Comparison of ENCODE assay signal across 8 cellular contexts in the genomic region with DNA sequence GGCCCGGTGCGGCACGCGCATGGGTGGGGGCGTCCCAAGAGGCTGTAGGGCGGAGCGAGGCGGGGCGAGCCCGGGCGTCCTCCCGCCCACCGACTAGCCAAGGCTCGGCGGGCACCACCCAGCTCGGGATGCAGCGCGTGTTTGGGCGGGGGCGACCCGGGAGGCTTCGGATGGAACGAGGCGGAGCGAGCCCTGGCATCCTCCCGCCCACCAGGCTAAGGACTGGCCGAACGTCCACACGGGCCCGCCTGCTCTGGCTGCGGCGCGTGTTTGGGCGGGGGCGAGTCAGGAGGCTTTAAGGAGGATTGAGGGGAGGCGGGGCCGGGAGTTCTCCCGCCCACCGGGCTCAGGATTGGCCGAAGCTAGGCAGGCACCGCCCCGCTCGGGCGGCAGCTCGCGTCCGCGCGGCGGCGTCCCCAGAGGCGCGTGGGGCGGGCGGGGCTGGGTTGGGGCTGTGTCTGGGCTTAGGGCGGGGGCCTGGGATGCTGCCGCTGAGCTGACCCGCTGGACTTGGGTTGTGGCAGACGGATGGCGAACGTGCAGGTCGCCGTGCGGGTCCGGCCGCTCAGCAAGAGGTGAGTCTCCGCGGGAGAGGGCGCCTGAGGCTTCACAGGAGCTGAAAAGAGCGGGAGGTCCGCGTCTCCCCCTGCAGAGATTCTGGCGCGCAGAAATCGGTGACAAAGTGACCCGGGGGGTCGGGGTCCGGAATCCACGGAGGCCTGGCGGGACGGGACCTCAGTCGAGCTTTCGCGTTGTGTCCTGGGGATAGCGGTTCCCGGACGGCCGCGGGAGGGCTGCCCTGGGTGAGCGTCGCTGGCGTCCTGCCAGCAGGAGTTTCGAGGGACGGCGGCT. TPM values are rescaled to one million over a fixed set of nuclear protein-coding genes. Genes with fewer than 3 reads are reported as not detected.
DNase-seq lines count a peak whose midpoint lies in the region; ATAC-seq and TF ChIP-seq lines count a peak whose summit lies in the region.

STARD9 (plus strand) TSS at position 419 of the 852 bp plus-strand sequence; CDS start at position 529, 110 bp downstream.

- peaks cover 0 to 11% of the 10 kb centered on the region in 2 donors for H3K36me3 Mint-ChIP-seq in activated naive CD4-positive, alpha-beta T cell treated with anti-CD3 and anti-CD28 coated beads, Interleukin-2, amount 50 U/mL, for 72 hours
- H3K36me3 Mint-ChIP-seq in glutamatergic neuron (ENCODE audit: unreplicated experiment): no peaks in the 10 kb centered on the region

- WGBS in testis, 2 donors: 0% methylated on average over 68 of the region's 95 CpGs; no CpG with 5 or more reads in 1 of the 2 donors

- H3K27me3 Mint-ChIP-seq in glutamatergic neuron (ENCODE audit: unreplicated experiment): peaks cover 5% of the 10 kb centered on the region

- H3K4me3 ChIP-seq in osteoblast (ENCODE audit: insufficient read depth, low read length) (peak within 1 kb of the TSS; percentile 74), testis (peak within 1 kb of the TSS; percentile 84 to 95)

- H3K9me3 ChIP-seq in osteoblast (ENCODE audit: low read depth, low read length) (no peaks in the 10 kb centered on the region), testis (no peaks in the 10 kb centered on the region)

- H3K27ac ChIP-seq in osteoblast (ENCODE audit: low read depth, low read length): no peak within 1 kb of the TSS
- H3K27ac ChIP-seq in testis: peak within 1 kb of the TSS; percentile 92 to 94

- peak within 1 kb of the TSS; percentile 76 to 90 for H3K27ac Mint-ChIP-seq in activated naive CD4-positive, alpha-beta T cell treated with anti-CD3 and anti-CD28 coated beads, Interleukin-2, amount 50 U/mL, for 72 hours
- peak within 1 kb of the TSS; percentile 96 for H3K27ac Mint-ChIP-seq in glutamatergic neuron (ENCODE audit: unreplicated experiment)

- no peak for TF ChIP-seq CTCF in glutamatergic neuron (IDR thresholded peaks at IDR 0.05; ENCODE audit: partially characterized antibody, unreplicated experiment)
- TF ChIP-seq CTCF in osteoblast (IDR thresholded peaks at IDR 0.05; ENCODE audit: extremely low read depth, low read depth, low read length): no peak
- no peak for TF ChIP-seq CTCF in testis (IDR thresholded peaks at IDR 0.05)

- intact Hi-C loops in testis (cut with DNase I; ENCODE audit: low total_unique reads): no loop called here

- TF ChIP-seq POLR2A in GM10847 (IDR thresholded peaks at IDR 0.05; ENCODE audit: extremely low read depth, insufficient read length) (peak; percentile 73), testis (IDR thresholded peaks at IDR 0.05) (peak; percentile 52)

- H3K9me3 Mint-ChIP-seq in activated naive CD4-positive, alpha-beta T cell treated with anti-CD3 and anti-CD28 coated beads, Interleukin-2, amount 50 U/mL, for 72 hours: no peaks in the 10 kb centered on the region
- peaks cover 15% of the 10 kb centered on the region for H3K9me3 Mint-ChIP-seq in glutamatergic neuron (ENCODE audit: unreplicated experiment)

- H2AFZ ChIP-seq in osteoblast (ENCODE audit: low read length): peak within 1 kb of the TSS; percentile 87

- no peaks in the 10 kb centered on the region for H3K79me2 ChIP-seq in osteoblast (ENCODE audit: insufficient read depth, low read length)

- peaks cover 12% of the 10 kb centered on the region for H3K4me1 ChIP-seq in osteoblast (ENCODE audit: insufficient read depth, low read length)
- H3K4me1 ChIP-seq in testis: peaks cover 28% of the 10 kb centered on the region

- H3K4me2 ChIP-seq in osteoblast (ENCODE audit: insufficient read depth, low read length): peak within 1 kb of the TSS; percentile 87

- peaks cover 3% of the 10 kb centered on the region for H4K20me1 ChIP-seq in osteoblast (ENCODE audit: insufficient read depth, low read length)

- peaks cover 33% of the 10 kb centered on the region for H3K27me3 ChIP-seq in osteoblast (ENCODE audit: insufficient read depth, low read length)
- no peaks in the 10 kb centered on the region for H3K27me3 ChIP-seq in testis

- peaks cover 17% of the 10 kb centered on the region for H3K4me1 Mint-ChIP-seq in glutamatergic neuron (ENCODE audit: low read depth, unreplicated experiment)

- peak within 1 kb of the TSS; percentile 94 for H3K4me3 Mint-ChIP-seq in glutamatergic neuron (ENCODE audit: unreplicated experiment)

- H3K36me3 ChIP-seq in osteoblast (ENCODE audit: insufficient read depth, low read length) (no peaks in the 10 kb centered on the region), testis (ENCODE audit: low read depth, missing control alignments) (no peaks in the 10 kb centered on the region)

- peak; percentile 92 for ATAC-seq in HG02642 (IDR thresholded peaks at IDR 0.05; ENCODE audit: poor library complexity, unreplicated experiment)
- peak; percentile 90 to 94 for ATAC-seq in activated naive CD4-positive, alpha-beta T cell treated with anti-CD3 and anti-CD28 coated beads, Interleukin-2, amount 50 U/mL, for 72 hours

- DNase-seq in NCI-H1105 (lab: John Stamatoyannopoulos, UW) (peak; percentile 84), SKM-1 (lab: John Stamatoyannopoulos, UW; ENCODE audit: unreplicated experiment) (peak; percentile 95), glutamatergic neuron (peak; percentile 99), osteoblast (ENCODE audit: insufficient read length, low spot score, missing footprints) (peak; percentile 99), testis (peak; percentile 99)
- DNase-seq in activated naive CD4-positive, alpha-beta T cell treated with anti-CD3 and anti-CD28 coated beads, Interleukin-2, amount 50 U/mL, for 72 hours (ENCODE audit: low spot score in 2 of 2): peak; percentile 96

RNA-seq across cellular contexts. Expression of gene STARD9, which starts in this region (rescaled TPM):
- total RNA-seq in activated naive CD4-positive, alpha-beta T cell treated with anti-CD3 and anti-CD28 coated beads, Interleukin-2, amount 50 U/mL, for 72 hours: 1 to 10 TPM; 6.5 to 7.4 TPM
- 45.1 TPM for total RNA-seq in glutamatergic neuron (ENCODE audit: unreplicated experiment)
- 9.4 and 13.0 TPM in 2 replicates for total RNA-seq in osteoblast
- 100 to 1,000 TPM; 132 to 137 TPM for total RNA-seq in testis
- 41.1 TPM for polyA plus RNA-seq in testis (ENCODE audit: insufficient read depth, low read depth, low replicate concordance)
